8 cellular contexts compared by ENCODE assay signal in the genomic region with DNA sequence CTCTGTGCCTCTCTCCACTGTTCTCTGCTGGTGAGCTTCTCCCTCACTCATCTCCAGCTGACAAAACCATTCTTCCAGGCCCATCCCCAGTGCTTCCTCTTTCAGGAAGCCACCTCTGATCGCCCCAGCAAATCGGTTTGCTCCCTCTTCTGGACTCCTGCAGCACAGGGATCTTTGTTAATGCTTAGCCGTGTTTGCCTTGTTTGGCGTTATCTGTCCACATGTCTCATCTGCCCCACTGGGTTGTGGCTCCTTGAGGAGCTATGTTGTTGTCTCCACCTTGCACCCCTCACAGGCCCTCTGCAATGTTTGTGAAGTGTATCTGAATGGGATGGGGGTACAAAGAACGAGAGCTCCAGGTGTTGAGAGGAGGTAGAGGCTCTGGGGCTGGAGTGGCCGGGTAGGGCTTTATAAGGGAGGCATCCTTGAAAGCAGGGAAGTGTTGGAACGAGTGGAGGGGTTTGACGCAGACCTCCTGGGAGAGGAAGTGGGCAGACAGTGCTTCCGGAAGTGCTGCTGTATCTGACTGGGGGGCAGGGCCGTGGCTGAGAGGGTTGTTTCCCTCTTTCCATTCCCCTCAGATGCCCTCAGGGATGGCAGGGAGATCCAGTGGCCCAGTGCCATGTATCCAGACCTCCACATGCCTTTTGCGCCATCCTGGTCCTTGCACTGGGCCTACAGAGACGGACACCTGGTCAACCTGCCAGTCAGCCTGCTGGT. TPM values are rescaled to one million over a fixed set of nuclear protein-coding genes. Genes with fewer than 3 reads are reported as not detected.
A peak's percentile ranks its signal among the peaks of the same experiment; 100 is the strongest.
DNase-seq lines count a peak whose midpoint lies in the region; ATAC-seq and TF ChIP-seq lines count a peak whose summit lies in the region.

No MANE protein-coding gene starts in this region.

- no peak for TF ChIP-seq POLR2A in adrenal gland (IDR thresholded peaks at IDR 0.05)
- TF ChIP-seq POLR2A in thyroid gland (IDR thresholded peaks at IDR 0.05) = no peak

- no peaks in the 10 kb centered on the region for H3K27me3 Mint-ChIP-seq in CD4-positive, CD25-positive, alpha-beta regulatory T cell

- peak overlapping the region; percentile 75 for H3K27ac ChIP-seq in CD4-positive, CD25-positive, alpha-beta regulatory T cell (ENCODE audit: insufficient read depth, low read length, poor library complexity, severe bottlenecking)
- no peak overlapping the region for H3K27ac ChIP-seq in Panc1 (ENCODE audit: low read length)
- H3K27ac ChIP-seq in adrenal gland = peak overlapping the region in 3 of 5 donors; percentile 30 to 71 (median 34)
- H3K27ac ChIP-seq in mucosa of rectum (ENCODE audit: low read depth in 2 of 2, low read length in 2 of 2) = peak overlapping the region; percentile 46 to 70
- peak overlapping the region in 2 of 3 donors; percentile 27 to 41 for H3K27ac ChIP-seq in thyroid gland
- H3K27ac ChIP-seq in hepatocyte = no peak overlapping the region

- TF ChIP-seq CTCF in Panc1 (IDR thresholded peaks at IDR 0.05) (no peak), adrenal gland (IDR thresholded peaks at IDR 0.05) (no peak), thyroid gland (IDR thresholded peaks at IDR 0.05) (no peak), hepatocyte (IDR thresholded peaks at IDR 0.05; ENCODE audit: poor library complexity) (no peak)

- no peak overlapping the region for H2AFZ ChIP-seq in hepatocyte

- no peak overlapping the region for H3K9ac ChIP-seq in mucosa of rectum (ENCODE audit: low read depth in 1 of 2, low read length in 2 of 2)

- intact Hi-C loops in Panc1 (cut with micrococcal nuclease; ENCODE audit: unreplicated experiment) = no loop called here
- intact Hi-C loops in adrenal gland (cut with DNase I) = no loop called here
- intact Hi-C loops in thyroid gland (cut with DNase I) = no loop called here
- intact Hi-C loops in posterior vena cava (cut with DNase I) = no loop called here

- H3K4me3 Mint-ChIP-seq in CD4-positive, CD25-positive, alpha-beta regulatory T cell = peak overlapping the region in 3 of 4 donors; percentile 36 to 90 (median 75)

- BruUV-seq in Panc1 (replicated peaks; lab: Mats Ljungman, UMichigan) = no TSS peak

- peak; percentile 13 to 83 (median 45) for DNase-seq in CD4-positive, CD25-positive, alpha-beta regulatory T cell
- DNase-seq in Panc1 (ENCODE audit: low read depth, low spot score) = no peak
- peak in 1 of 7 donors; percentile 63 for DNase-seq in adrenal gland
- DNase-seq in thyroid gland = no peak
- no peak for DNase-seq in posterior vena cava (ENCODE audit: low spot score)
- DNase-seq in hepatocyte (ENCODE audit: low spot score) = no peak

- peaks cover 0 to 1% (median 0%) of the 10 kb centered on the region in 7 donors for H3K9me3 Mint-ChIP-seq in CD4-positive, CD25-positive, alpha-beta regulatory T cell

- peaks cover 7 to 34% (median 16%) of the 10 kb centered on the region in 4 donors for H3K4me1 Mint-ChIP-seq in CD4-positive, CD25-positive, alpha-beta regulatory T cell

- no peak overlapping the region for H3K4me2 ChIP-seq in hepatocyte

- ATAC-seq in CD4-positive, CD25-positive, alpha-beta regulatory T cell (ENCODE audit: low read depth in 2 of 2) = peak; percentile 79 to 89
- 0 out of 2 replicates have a peak, but pooled peaks have one; percentile 15 for ATAC-seq in Panc1
- no peak for ATAC-seq in GM21381 (IDR thresholded peaks at IDR 0.05; ENCODE audit: unreplicated experiment)

- peaks cover 15% of the 10 kb centered on the region for H3K36me3 ChIP-seq in CD4-positive, CD25-positive, alpha-beta regulatory T cell (ENCODE audit: control insufficient read depth, insufficient read depth, low read length)
- H3K36me3 ChIP-seq in Panc1 (ENCODE audit: control insufficient read depth, insufficient read depth, low read length) = no peaks in the 10 kb centered on the region
- H3K36me3 ChIP-seq in adrenal gland (replicated peaks in 1 of 2) = peaks cover 0 to 26% of the 10 kb centered on the region in 2 donors
- peaks cover 15 to 21% of the 10 kb centered on the region in 2 donors for H3K36me3 ChIP-seq in mucosa of rectum (ENCODE audit: control insufficient read depth in 2 of 2, insufficient read depth in 2 of 2, low read length in 2 of 2)
- peaks cover 0 to 8% of the 10 kb centered on the region in 2 donors for H3K36me3 ChIP-seq in thyroid gland
- no peaks in the 10 kb centered on the region for H3K36me3 ChIP-seq in hepatocyte (replicated peaks; ENCODE audit: insufficient read depth, low read depth)

- POLR2A ChIA-PET in Panc1 (lab: Charles Lee) = no interaction called here

- H4K20me1 ChIP-seq in hepatocyte (ENCODE audit: insufficient read depth, poor library complexity, severe bottlenecking) = peaks cover 11% of the 10 kb centered on the region

- peaks cover 17% of the 10 kb centered on the region for H3K4me1 ChIP-seq in CD4-positive, CD25-positive, alpha-beta regulatory T cell (ENCODE audit: control insufficient read depth, insufficient read depth, low read length, poor library complexity, severe bottlenecking)
- H3K4me1 ChIP-seq in Panc1 (ENCODE audit: control insufficient read depth, insufficient read depth, low read length) (no peaks in the 10 kb centered on the region), adrenal gland (replicated peaks in 1 of 2) (peaks cover 6 to 41% of the 10 kb centered on the region in 2 donors), mucosa of rectum (ENCODE audit: control insufficient read depth in 2 of 2, insufficient read depth in 2 of 2, low read length in 2 of 2) (peaks cover 16 to 20% of the 10 kb centered on the region in 2 donors), thyroid gland (peaks cover 0 to 24% of the 10 kb centered on the region in 2 donors), hepatocyte (ENCODE audit: insufficient read depth) (no peaks in the 10 kb centered on the region)

- peak overlapping the region; percentile 92 to 98 (median 98) for H3K27ac Mint-ChIP-seq in CD4-positive, CD25-positive, alpha-beta regulatory T cell

- no peaks in the 10 kb centered on the region for H3K9me2 ChIP-seq in hepatocyte (replicated peaks; ENCODE audit: insufficient read depth)

- H3K36me3 Mint-ChIP-seq in CD4-positive, CD25-positive, alpha-beta regulatory T cell = peaks cover 20% of the 10 kb centered on the region

- no peaks in the 10 kb centered on the region for H3K27me3 ChIP-seq in CD4-positive, CD25-positive, alpha-beta regulatory T cell (ENCODE audit: control insufficient read depth, insufficient read depth, low read length)
- H3K27me3 ChIP-seq in Panc1 (ENCODE audit: control insufficient read depth, insufficient read depth, low read length) = no peaks in the 10 kb centered on the region
- no peaks in the 10 kb centered on the region for H3K27me3 ChIP-seq in adrenal gland
- H3K27me3 ChIP-seq in mucosa of rectum (ENCODE audit: control insufficient read depth in 2 of 2, insufficient read depth in 2 of 2, low read length in 2 of 2) = no peaks in the 10 kb centered on the region
- no peaks in the 10 kb centered on the region for H3K27me3 ChIP-seq in thyroid gland
- H3K27me3 ChIP-seq in hepatocyte = no peaks in the 10 kb centered on the region

- CTCF ChIA-PET in Panc1 (lab: Charles Lee) = interaction anchor here (0.6 to 1.1 kb wide), 4 partner anchors 18 to 229 kb away, joined by 3 read pairs; no protein-coding TSS in a partner anchor

- no peaks in the 10 kb centered on the region for H3K9me3 ChIP-seq in CD4-positive, CD25-positive, alpha-beta regulatory T cell (ENCODE audit: control insufficient read depth in 2 of 2, low read length in 2 of 2)
- no peaks in the 10 kb centered on the region for H3K9me3 ChIP-seq in Panc1 (ENCODE audit: control insufficient read depth, insufficient read depth, low read depth, low read length)
- H3K9me3 ChIP-seq in adrenal gland (replicated peaks in 1 of 3) = no peaks in the 10 kb centered on the region
- no peaks in the 10 kb centered on the region for H3K9me3 ChIP-seq in mucosa of rectum (ENCODE audit: control insufficient read depth in 2 of 2, low read length in 2 of 2)
- no peaks in the 10 kb centered on the region for H3K9me3 ChIP-seq in thyroid gland
- no peaks in the 10 kb centered on the region for H3K9me3 ChIP-seq in hepatocyte (ENCODE audit: low read depth)

- peak overlapping the region; percentile 57 for H3K4me3 ChIP-seq in CD4-positive, CD25-positive, alpha-beta regulatory T cell (ENCODE audit: low read depth, low read length)
- H3K4me3 ChIP-seq in Panc1 (ENCODE audit: low read depth in 2 of 2, low read length in 2 of 2) = no peak overlapping the region
- no peak overlapping the region for H3K4me3 ChIP-seq in adrenal gland
- H3K4me3 ChIP-seq in mucosa of rectum (ENCODE audit: low read length in 2 of 2) = peak overlapping the region; percentile 11 to 14
- H3K4me3 ChIP-seq in thyroid gland (replicated peaks in 1 of 3) = no peak overlapping the region
- no peak overlapping the region for H3K4me3 ChIP-seq in hepatocyte

- peaks cover 19% of the 10 kb centered on the region for H3K79me2 ChIP-seq in hepatocyte

- 53 to 67% (median 64%) methylated on average over 10 to 12 of the region's 12 CpGs for WGBS in adrenal gland, 4 donors
- WGBS in thyroid gland, 2 donors = 77% methylated on average over 10 to 12 of the region's 12 CpGs
- WGBS in hepatocyte (ENCODE audit: low lambda C conversion rate, missing lambda C conversion rate) = 83% methylated on average over 12 of the region's 12 CpGs

- in situ Hi-C loops in Panc1 (cut with HindIII; ENCODE audit: low pct_unique_long_range_greater_than_20kb, low sequenced_read_pairs) = no loop called here

RNA-seq across cellular contexts. Expression of gene CASKIN2, which starts 27.8 kb away (rescaled TPM):
- 0.44 TPM for total RNA-seq in CD4-positive, CD25-positive, alpha-beta regulatory T cell
- under 1 TPM in 1 of 4 donors, not detected in 3; 0.24 TPM for polyA plus RNA-seq in CD4-positive, CD25-positive, alpha-beta regulatory T cell
- 40.0 TPM for total RNA-seq in Panc1 (2021; ENCODE audit: unreplicated experiment)
- polyA plus RNA-seq in Panc1 (2012; ENCODE audit: insufficient read length) = 20.3 TPM
- total RNA-seq in adrenal gland = 10 to 100 TPM; 26.6 to 90.8 (median 48.7) TPM
- 10 to 100 TPM; 10.1 to 43.2 (median 28.3) TPM for polyA plus RNA-seq in adrenal gland
- 10 to 100 TPM; 15.0 to 87.2 (median 21.7) TPM for total RNA-seq in thyroid gland
- 10 to 100 TPM; 51.1 to 57.6 TPM for total RNA-seq in posterior vena cava
- total RNA-seq in hepatocyte = 5.3 and 9.8 TPM in 2 replicates
- polyA plus RNA-seq in hepatocyte = 14.5 and 16.2 TPM in 2 replicates

RNA-seq across cellular contexts. Expression of gene TSEN54, which starts 28.8 kb away (rescaled TPM):
- total RNA-seq in CD4-positive, CD25-positive, alpha-beta regulatory T cell = 35.2 TPM
- 10 to 100 TPM; 42.7 to 54.6 (median 52.9) TPM for polyA plus RNA-seq in CD4-positive, CD25-positive, alpha-beta regulatory T cell
- total RNA-seq in Panc1 (2021; ENCODE audit: unreplicated experiment) = 78.7 TPM
- 50.8 TPM for polyA plus RNA-seq in Panc1 (2012; ENCODE audit: insufficient read length)
- 10 to 100 TPM; 18.6 to 30.3 (median 25.6) TPM for total RNA-seq in adrenal gland
- polyA plus RNA-seq in adrenal gland = 10 to 100 TPM; 17.9 to 67.8 (median 56.0) TPM
- 10 to 100 TPM; 11.6 to 46.6 (median 25.8) TPM for total RNA-seq in thyroid gland
- 10 to 100 TPM in 1 of 2 donors, 1 to 10 TPM in 1; 8.8 to 15.2 TPM for total RNA-seq in posterior vena cava
- 30.4 and 42.5 TPM in 2 replicates for total RNA-seq in hepatocyte
- 46.3 and 52.3 TPM in 2 replicates for polyA plus RNA-seq in hepatocyte

RNA-seq across cellular contexts. Expression of gene TMEM94, which starts 31.1 kb away (rescaled TPM):
- 94.7 TPM for total RNA-seq in CD4-positive, CD25-positive, alpha-beta regulatory T cell
- polyA plus RNA-seq in CD4-positive, CD25-positive, alpha-beta regulatory T cell = 1 to 10 TPM; 4.0 to 8.4 (median 6.2) TPM
- 129 TPM for total RNA-seq in Panc1 (2021; ENCODE audit: unreplicated experiment)
- 156 TPM for polyA plus RNA-seq in Panc1 (2012; ENCODE audit: insufficient read length)
- total RNA-seq in adrenal gland = 100 to 1,000 TPM; 162 to 245 (median 174) TPM
- 100 to 1,000 TPM; 132 to 186 (median 134) TPM for polyA plus RNA-seq in adrenal gland
- total RNA-seq in thyroid gland = 100 to 1,000 TPM in 1 of 4 donors, 10 to 100 TPM in 3; 52.1 to 116 (median 92.7) TPM
- total RNA-seq in posterior vena cava = 10 to 100 TPM; 53.8 to 64.3 TPM
- 18.7 and 53.5 TPM in 2 replicates for total RNA-seq in hepatocyte
- polyA plus RNA-seq in hepatocyte = 43.5 and 50.7 TPM in 2 replicates

RNA-seq across cellular contexts. Expression of gene LLGL2, which starts 38.0 kb away (rescaled TPM):
- total RNA-seq in CD4-positive, CD25-positive, alpha-beta regulatory T cell = 44.1 TPM
- 10 to 100 TPM; 13.6 to 19.2 (median 16.8) TPM for polyA plus RNA-seq in CD4-positive, CD25-positive, alpha-beta regulatory T cell
- 201 TPM for total RNA-seq in Panc1 (2021; ENCODE audit: unreplicated experiment)
- 233 TPM for polyA plus RNA-seq in Panc1 (2012; ENCODE audit: insufficient read length)
- total RNA-seq in adrenal gland = 10 to 100 TPM in 7 of 8 donors, 1 to 10 TPM in 1; 9.9 to 40.5 (median 23.8) TPM
- polyA plus RNA-seq in adrenal gland = 10 to 100 TPM in 2 of 3 donors, 1 to 10 TPM in 1; 1.2 to 90.3 (median 51.4) TPM
- 10 to 100 TPM; 35.6 to 73.5 (median 53.8) TPM for total RNA-seq in thyroid gland
- total RNA-seq in posterior vena cava = 1 to 10 TPM; 6.4 to 6.8 TPM
- 60.9 and 81.8 TPM in 2 replicates for total RNA-seq in hepatocyte
- 154 and 194 TPM in 2 replicates for polyA plus RNA-seq in hepatocyte

Comparison
In these comparisons a context has a peak if more than half of its experiments do, and no peak if none do; other contexts are left out.
1. DNase-seq: peak in CD4-positive, CD25-positive, alpha-beta regulatory T cell (3 of 3); none in Panc1 (single experiment), thyroid gland (0 of 2), posterior vena cava (single experiment) and hepatocyte (single experiment).
2. H3K27ac ChIP-seq: peak in CD4-positive, CD25-positive, alpha-beta regulatory T cell (single experiment), adrenal gland (3 of 5), mucosa of rectum (2 of 2) and thyroid gland (2 of 3); none in Panc1 (single experiment) and hepatocyte (single experiment).
3. H3K4me3 ChIP-seq: peak in CD4-positive, CD25-positive, alpha-beta regulatory T cell (single experiment) and mucosa of rectum (2 of 2); none in Panc1 (0 of 2), adrenal gland (0 of 4), thyroid gland (0 of 3) and hepatocyte (single experiment).